Comparison of ENCODE assay signal across 1 cellular context in the genomic region with DNA sequence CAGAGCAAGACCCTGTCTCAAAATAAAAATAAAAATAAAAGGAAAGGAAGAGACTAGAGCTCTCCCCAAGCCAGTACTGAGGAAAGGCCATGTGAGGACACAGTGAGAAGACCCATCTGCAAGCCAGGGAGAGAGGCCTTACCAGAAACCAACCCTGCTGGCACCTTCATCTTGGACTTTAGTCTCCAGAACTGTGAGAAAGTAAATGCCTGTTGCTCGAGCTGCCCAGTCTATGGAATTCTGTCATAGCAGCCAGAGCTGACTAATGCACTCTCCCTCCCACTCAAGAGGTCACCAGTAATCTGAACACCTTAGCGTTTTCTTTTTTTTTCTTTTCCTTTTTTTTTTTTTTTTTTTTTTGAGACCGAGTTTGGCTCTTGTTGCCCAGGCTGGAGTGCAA.
A peak's percentile ranks its signal among the peaks of the same experiment; 100 is the strongest.
TF ChIP-seq lines count a peak whose summit lies in the region.

No MANE protein-coding gene starts in this region.

TF ChIP-seq in HepG2, 621 proteins besides CTCF, POLR2A, EP300 and RAD21:
- TF ChIP-seq, protein P1, sequence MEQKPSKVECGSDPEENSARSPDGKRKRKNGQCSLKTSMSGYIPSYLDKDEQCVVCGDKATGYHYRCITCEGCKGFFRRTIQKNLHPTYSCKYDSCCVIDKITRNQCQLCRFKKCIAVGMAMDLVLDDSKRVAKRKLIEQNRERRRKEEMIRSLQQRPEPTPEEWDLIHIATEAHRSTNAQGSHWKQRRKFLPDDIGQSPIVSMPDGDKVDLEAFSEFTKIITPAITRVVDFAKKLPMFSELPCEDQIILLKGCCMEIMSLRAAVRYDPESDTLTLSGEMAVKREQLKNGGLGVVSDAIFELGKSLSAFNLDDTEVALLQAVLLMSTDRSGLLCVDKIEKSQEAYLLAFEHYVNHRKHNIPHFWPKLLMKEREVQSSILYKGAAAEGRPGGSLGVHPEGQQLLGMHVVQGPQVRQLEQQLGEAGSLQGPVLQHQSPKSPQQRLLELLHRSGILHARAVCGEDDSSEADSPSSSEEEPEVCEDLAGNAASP (CRISPR knock-in tag; IDR thresholded peaks at IDR 0.05; ENCODE audit: borderline replicate concordance), result peak; percentile 64; the same call in 1 of the 2 replicates
- peak; percentile 43 for TF ChIP-seq HNF4A (CRISPR knock-in tag; IDR thresholded peaks at IDR 0.05)
- peak; percentile 96 for TF ChIP-seq ZNF12 (CRISPR knock-in tag; IDR thresholded peaks at IDR 0.05)
- TF ChIP-seq, protein P2, sequence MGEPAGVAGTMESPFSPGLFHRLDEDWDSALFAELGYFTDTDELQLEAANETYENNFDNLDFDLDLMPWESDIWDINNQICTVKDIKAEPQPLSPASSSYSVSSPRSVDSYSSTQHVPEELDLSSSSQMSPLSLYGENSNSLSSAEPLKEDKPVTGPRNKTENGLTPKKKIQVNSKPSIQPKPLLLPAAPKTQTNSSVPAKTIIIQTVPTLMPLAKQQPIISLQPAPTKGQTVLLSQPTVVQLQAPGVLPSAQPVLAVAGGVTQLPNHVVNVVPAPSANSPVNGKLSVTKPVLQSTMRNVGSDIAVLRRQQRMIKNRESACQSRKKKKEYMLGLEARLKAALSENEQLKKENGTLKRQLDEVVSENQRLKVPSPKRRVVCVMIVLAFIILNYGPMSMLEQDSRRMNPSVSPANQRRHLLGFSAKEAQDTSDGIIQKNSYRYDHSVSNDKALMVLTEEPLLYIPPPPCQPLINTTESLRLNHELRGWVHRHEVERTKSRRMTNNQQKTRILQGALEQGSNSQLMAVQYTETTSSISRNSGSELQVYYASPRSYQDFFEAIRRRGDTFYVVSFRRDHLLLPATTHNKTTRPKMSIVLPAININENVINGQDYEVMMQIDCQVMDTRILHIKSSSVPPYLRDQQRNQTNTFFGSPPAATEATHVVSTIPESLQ (CRISPR knock-in tag; conservative IDR thresholded peaks at IDR 0.05), result no peak
- TF ChIP-seq ZNF207 (IDR thresholded peaks at IDR 0.05; ENCODE audit: borderline replicate concordance), result no peak
